Comparison of ENCODE assay signal across 37 cellular contexts in the genomic region with DNA sequence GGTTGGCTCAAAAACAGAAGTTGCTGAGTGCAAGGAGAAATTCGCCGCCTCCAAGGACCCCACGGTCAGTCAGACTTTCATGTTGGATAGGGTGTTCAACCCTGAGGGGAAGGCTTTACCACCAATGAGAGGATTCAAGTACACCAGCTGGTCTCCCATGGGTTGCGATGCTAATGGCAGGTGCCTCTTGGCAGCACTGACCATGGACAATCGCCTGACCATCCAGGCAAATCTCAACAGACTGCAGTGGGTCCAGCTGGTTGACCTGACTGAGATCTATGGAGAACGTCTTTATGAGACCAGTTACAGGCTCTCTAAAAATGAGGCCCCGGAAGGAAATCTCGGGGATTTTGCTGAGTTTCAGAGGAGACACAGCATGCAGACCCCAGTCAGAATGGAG.
"Had no signal": no experiment of that assay in that cellular context is flagged by ENCODE, and none has a peak within 500 bp of the region (broad histone marks: within the 10 kb centered on the region; RNA-seq: fewer than 3 reads in every experiment).

No MANE protein-coding gene starts in this region.

- H3K9me3 ChIP-seq: adrenal gland, ascending aorta, body of pancreas, breast epithelium had no signal

- H3K4me1 ChIP-seq: breast epithelium had no signal

- ATAC-seq: activated naive CD4-positive, alpha-beta T cell treated with anti-CD3 and anti-CD28 coated beads, Interleukin-2, amount 50 U/mL, for 72 hours; activated naive CD8-positive, alpha-beta T cell treated with anti-CD3 and anti-CD28 coated beads, Interleukin-2, amount 50 U/mL, for 24 hours; activated T-cell treated with anti-CD3 and anti-CD28 coated beads, Interleukin-2, amount 50 U/mL, for 4 hours; activated T-helper 17 cell treated with anti-CD3 and anti-CD28 coated beads, Interleukin-2, amount 50 U/mL, for 72 hours; body of pancreas had no signal

- H3K36me3 ChIP-seq: breast epithelium had no signal

- DNase-seq: activated effector memory CD4-positive, alpha-beta T cell treated with anti-CD3 and anti-CD28 coated beads, Interleukin-2, amount 50 U/mL, for 16 hours; activated effector memory CD4-positive, alpha-beta T cell treated with Interleukin-2 at 50 U/mL for 16 hours; activated gamma-delta T cell; activated gamma-delta T cell treated with Interleukin-2 at 50 U/mL for 16 hours; activated naive CD4-positive, alpha-beta T cell; activated naive CD4-positive, alpha-beta T cell treated with anti-CD3 and anti-CD28 coated beads for 36 hours; activated naive CD4-positive, alpha-beta T cell treated with anti-CD3 and anti-CD28 coated beads, Interleukin-2, amount 10 ng/mL, durations not matched to agents 7 days and 5 days; activated naive CD4-positive, alpha-beta T cell treated with anti-CD3 and anti-CD28 coated beads, Interleukin-2, amount 50 U/mL, for 16 hours; activated naive CD4-positive, alpha-beta T cell treated with Interleukin-2 at 50 U/mL for 16 hours; activated naive CD8-positive, alpha-beta T cell treated with anti-CD3 and anti-CD28 coated beads for 36 hours; activated naive CD8-positive, alpha-beta T cell treated with anti-CD3 and anti-CD28 coated beads, Interleukin-2, amount 10 ng/mL, durations not matched to agents 7 days and 5 days; activated naive CD8-positive, alpha-beta T cell treated with anti-CD3 and anti-CD28 coated beads, Interleukin-2, amount 50 U/mL, for 24 hours; activated T-cell treated with anti-CD3 and anti-CD28 coated beads for 4 hours; activated T-cell treated with anti-CD3 and anti-CD28 coated beads, Interleukin-2, amount 50 U/mL, for 1 hour; activated T-cell treated with anti-CD3 and anti-CD28 coated beads, Interleukin-2, amount 50 U/mL, for 24 hours; activated T-cell treated with anti-CD3 and anti-CD28 coated beads, Interleukin-2, amount 50 U/mL, for 4 hours; activated T-cell treated with anti-CD3 and anti-CD28 coated beads, Interleukin-2, amount 50 U/mL, for 48 hours; adrenal gland; amniotic stem cell; amygdala; anterior cingulate cortex; aorta; body of pancreas; brain microvascular endothelial cell; central memory CD4-positive, alpha-beta T cell; cerebellar nuclear complex had no signal

- H3K27me3 ChIP-seq: adrenal gland, ascending aorta, body of pancreas, brain microvascular endothelial cell, breast epithelium, cardiac muscle cell had no signal

- H3K4me3 Mint-ChIP-seq: activated naive CD4-positive, alpha-beta T cell treated with anti-CD3 and anti-CD28 coated beads for 36 hours; activated naive CD4-positive, alpha-beta T cell treated with anti-CD3 and anti-CD28 coated beads, Interleukin-2, amount 10 ng/mL, durations not matched to agents 7 days and 5 days; activated naive CD4-positive, alpha-beta T cell treated with anti-CD3 and anti-CD28 coated beads, Interleukin-2, amount 50 U/mL, for 24 hours; activated naive CD8-positive, alpha-beta T cell; activated naive CD8-positive, alpha-beta T cell treated with anti-CD3 and anti-CD28 coated beads for 36 hours; activated naive CD8-positive, alpha-beta T cell treated with anti-CD3 and anti-CD28 coated beads, Interleukin-2, amount 10 ng/mL, durations not matched to agents 7 days and 5 days; activated naive CD8-positive, alpha-beta T cell treated with anti-CD3 and anti-CD28 coated beads, Interleukin-2, amount 50 U/mL, for 24 hours; activated T-cell treated with anti-CD3 and anti-CD28 coated beads, Interleukin-2, amount 50 U/mL, for 24 hours; activated T-cell treated with anti-CD3 and anti-CD28 coated beads, Interleukin-2, amount 50 U/mL, for 4 hours; activated T-helper 1 cell treated with anti-CD3 and anti-CD28 coated beads, Interleukin-12 subunit alpha, Interleukin-12 subunit beta, Interleukin-2, Interleukin-4 antibody, amounts not matched to agents 30 ng/mL and 10 ng/mL and 1 ng/mL, durations not matched to agents 14 hours and 24 hours and 36 hours; activated T-helper 17 cell treated with anti-CD3 and anti-CD28 coated beads, Interleukin-2, amount 50 U/mL, for 72 hours; brain; central memory CD8-positive, alpha-beta T cell had no signal

- H3K27ac ChIP-seq: adrenal gland, ascending aorta, body of pancreas, brain microvascular endothelial cell, breast epithelium, cardiac muscle cell had no signal

- H3K27ac Mint-ChIP-seq: activated naive CD4-positive, alpha-beta T cell treated with anti-CD3 and anti-CD28 coated beads for 36 hours; activated naive CD4-positive, alpha-beta T cell treated with anti-CD3 and anti-CD28 coated beads, Interleukin-2, amount 10 ng/mL, durations not matched to agents 7 days and 5 days; activated naive CD4-positive, alpha-beta T cell treated with anti-CD3 and anti-CD28 coated beads, Interleukin-2, amount 50 U/mL, for 24 hours; activated naive CD4-positive, alpha-beta T cell treated with anti-CD3 and anti-CD28 coated beads, Interleukin-2, amount 50 U/mL, for 72 hours; activated naive CD8-positive, alpha-beta T cell; activated naive CD8-positive, alpha-beta T cell treated with anti-CD3 and anti-CD28 coated beads for 36 hours; activated naive CD8-positive, alpha-beta T cell treated with anti-CD3 and anti-CD28 coated beads, Interleukin-2, amount 10 ng/mL, durations not matched to agents 7 days and 5 days; activated naive CD8-positive, alpha-beta T cell treated with anti-CD3 and anti-CD28 coated beads, Interleukin-2, amount 50 U/mL, for 24 hours; activated T-cell treated with anti-CD3 and anti-CD28 coated beads, Interleukin-2, amount 50 U/mL, for 24 hours; activated T-helper 1 cell treated with anti-CD3 and anti-CD28 coated beads, Interleukin-12 subunit alpha, Interleukin-12 subunit beta, Interleukin-2, Interleukin-4 antibody, amounts not matched to agents 30 ng/mL and 10 ng/mL and 1 ng/mL, durations not matched to agents 14 hours and 24 hours and 36 hours; activated T-helper 17 cell treated with anti-CD3 and anti-CD28 coated beads, Interleukin-2, amount 50 U/mL, for 72 hours; brain had no signal

- H3K4me3 ChIP-seq: adrenal gland, ascending aorta, body of pancreas, breast epithelium, cardiac muscle cell had no signal

- H3K27me3 Mint-ChIP-seq: activated naive CD4-positive, alpha-beta T cell treated with anti-CD3 and anti-CD28 coated beads, Interleukin-2, amount 10 ng/mL, durations not matched to agents 7 days and 5 days; activated naive CD4-positive, alpha-beta T cell treated with anti-CD3 and anti-CD28 coated beads, Interleukin-2, amount 50 U/mL, for 24 hours; activated naive CD8-positive, alpha-beta T cell; activated naive CD8-positive, alpha-beta T cell treated with anti-CD3 and anti-CD28 coated beads for 36 hours; activated naive CD8-positive, alpha-beta T cell treated with anti-CD3 and anti-CD28 coated beads, Interleukin-2, amount 10 ng/mL, durations not matched to agents 7 days and 5 days; activated naive CD8-positive, alpha-beta T cell treated with anti-CD3 and anti-CD28 coated beads, Interleukin-2, amount 50 U/mL, for 24 hours; activated T-cell treated with anti-CD3 and anti-CD28 coated beads, Interleukin-2, amount 50 U/mL, for 24 hours; activated T-helper 17 cell treated with anti-CD3 and anti-CD28 coated beads, Interleukin-2, amount 50 U/mL, for 72 hours; brain; central memory CD8-positive, alpha-beta T cell had no signal

- H3K9me3 Mint-ChIP-seq: activated naive CD4-positive, alpha-beta T cell treated with anti-CD3 and anti-CD28 coated beads for 36 hours; activated naive CD4-positive, alpha-beta T cell treated with anti-CD3 and anti-CD28 coated beads, Interleukin-2, amount 10 ng/mL, durations not matched to agents 7 days and 5 days; activated naive CD4-positive, alpha-beta T cell treated with anti-CD3 and anti-CD28 coated beads, Interleukin-2, amount 50 U/mL, for 24 hours; activated naive CD4-positive, alpha-beta T cell treated with anti-CD3 and anti-CD28 coated beads, Interleukin-2, amount 50 U/mL, for 72 hours; activated naive CD8-positive, alpha-beta T cell treated with anti-CD3 and anti-CD28 coated beads for 36 hours; activated naive CD8-positive, alpha-beta T cell treated with anti-CD3 and anti-CD28 coated beads, Interleukin-2, amount 10 ng/mL, durations not matched to agents 7 days and 5 days; activated naive CD8-positive, alpha-beta T cell treated with anti-CD3 and anti-CD28 coated beads, Interleukin-2, amount 50 U/mL, for 24 hours; activated T-cell treated with anti-CD3 and anti-CD28 coated beads, Interleukin-2, amount 50 U/mL, for 24 hours; activated T-cell treated with anti-CD3 and anti-CD28 coated beads, Interleukin-2, amount 50 U/mL, for 4 hours; activated T-helper 1 cell treated with anti-CD3 and anti-CD28 coated beads, Interleukin-12 subunit alpha, Interleukin-12 subunit beta, Interleukin-2, Interleukin-4 antibody, amounts not matched to agents 30 ng/mL and 10 ng/mL and 1 ng/mL, durations not matched to agents 14 hours and 24 hours and 36 hours; activated T-helper 17 cell treated with anti-CD3 and anti-CD28 coated beads, Interleukin-2, amount 50 U/mL, for 72 hours; activated T-helper 2 cell treated with anti-CD3 and anti-CD28 coated beads, Interferon-gamma antibody, Interleukin-2, Interleukin-4, amounts not matched to agents 10 μg/mL and 5 μg/mL and 100 μg/mL, durations not matched to agents 14 hours and 24 hours and 36 hours; brain; central memory CD8-positive, alpha-beta T cell had no signal
